ENCODE assay signal across 1 cellular context in genomic region chr6:150492507-150492906, GRCh38.
TF ChIP-seq lines count a peak whose summit lies in the region.

No MANE protein-coding gene starts in this region.

TF ChIP-seq in GM23338, 12 proteins besides CTCF, POLR2A, EP300 and RAD21 (continued from another document):
- TF ChIP-seq EZH2 (IDR thresholded peaks at IDR 0.05; ENCODE audit: low read depth, unreplicated experiment) (no peak), REST (IDR thresholded peaks at IDR 0.05; ENCODE audit: unreplicated experiment) (no peak), ZNF331 (CRISPR knock-in tag; IDR thresholded peaks at IDR 0.05; ENCODE audit: low read depth) (no peak), NANOG (IDR thresholded peaks at IDR 0.05; ENCODE audit: borderline replicate concordance) (no peak), CREB1 (CRISPR knock-in tag; IDR thresholded peaks at IDR 0.05; ENCODE audit: low read depth) (no peak), STAT1 (IDR thresholded peaks at IDR 0.05; ENCODE audit: unreplicated experiment) (no peak)
